In genomic region chr11:61968758-61969390, GRCh38 we compare ENCODE assay signal across 9 cellular contexts. TPM values are rescaled to one million over a fixed set of nuclear protein-coding genes. Genes with fewer than 3 reads are reported as not detected.
DNase-seq lines count a peak whose midpoint lies in the region; ATAC-seq, FAIRE-seq and TF ChIP-seq lines count a peak whose summit lies in the region.
"Had no signal": no experiment of that assay in that cellular context is flagged by ENCODE, and none has a peak within 500 bp of the region (broad histone marks: within the 10 kb centered on the region; RNA-seq: fewer than 3 reads in every experiment).

No MANE protein-coding gene starts in this region.

- H3K9me2 ChIP-seq in OCI-LY1 (ENCODE audit: low read depth, low read length) = no peaks in the 10 kb centered on the region

- no peaks in the 10 kb centered on the region; the same call in 1 of the 2 replicates for H3F3A ChIP-seq in OCI-LY1 (ENCODE audit: insufficient read depth, low read length)

- H3K9ac ChIP-seq in BLaER1 = peak overlapping the region; percentile 92; the same call in 1 of the 2 replicates
- H3K9ac ChIP-seq in OCI-LY1 (ENCODE audit: low read length) = peak overlapping the region; percentile 78; the same call in 1 of the 2 replicates
- peak overlapping the region; percentile 89 for H3K9ac ChIP-seq in endodermal cell (ENCODE audit: extremely low read depth, low read length, poor library complexity, severe bottlenecking)

- H3K4me1 Mint-ChIP-seq in endodermal cell = peaks cover 45% of the 10 kb centered on the region

- no peaks in the 10 kb centered on the region for H3K9me3 ChIP-seq in BLaER1
- H3K9me3 ChIP-seq in OCI-LY1 (ENCODE audit: low read length) = no peaks in the 10 kb centered on the region
- no peaks in the 10 kb centered on the region for H3K9me3 ChIP-seq in endodermal cell (ENCODE audit: control insufficient read depth, low read length)
- no peaks in the 10 kb centered on the region for H3K9me3 ChIP-seq in neuron (ENCODE audit: low read length)

- no peaks in the 10 kb centered on the region for H3K9me3 Mint-ChIP-seq in endodermal cell

- CTCF ChIA-PET in HEK293T (lab: Yijun Ruan, JAX) = interaction anchor here (0.7 kb wide), 1 partner anchor 18 kb away, joined by 4 read pairs; no protein-coding TSS in a partner anchor

- H3K4me1 ChIP-seq in BLaER1 (peaks cover 82% of the 10 kb centered on the region), OCI-LY1 (ENCODE audit: insufficient read depth, low read length, severe bottlenecking) (peaks cover 47% of the 10 kb centered on the region), endodermal cell (ENCODE audit: control insufficient read depth, insufficient read depth, low read length) (peaks cover 18% of the 10 kb centered on the region), neuron (ENCODE audit: insufficient read depth, low read length) (peaks cover 32% of the 10 kb centered on the region)

- H3K27ac Mint-ChIP-seq in endodermal cell = peak overlapping the region; percentile 97

- H3K4me3 Mint-ChIP-seq in endodermal cell = peak overlapping the region; percentile 97

- H3K36me3 ChIP-seq in BLaER1 = peaks cover 16% of the 10 kb centered on the region
- peaks cover 19% of the 10 kb centered on the region for H3K36me3 ChIP-seq in OCI-LY1 (ENCODE audit: insufficient read depth, low read length)
- peaks cover 26% of the 10 kb centered on the region for H3K36me3 ChIP-seq in endodermal cell (ENCODE audit: control insufficient read depth, insufficient read depth, low read length)
- H3K36me3 ChIP-seq in neuron (ENCODE audit: insufficient read depth, low read length) = peaks cover 17% of the 10 kb centered on the region

- H4K20me1 ChIP-seq in BLaER1 (peaks cover 34% of the 10 kb centered on the region), OCI-LY1 (ENCODE audit: insufficient read depth, low read length) (no peaks in the 10 kb centered on the region)

- H3K27me3 ChIP-seq in BLaER1 (no peaks in the 10 kb centered on the region; the same call in 1 of the 2 replicates), OCI-LY1 (ENCODE audit: insufficient read depth, low read length) (no peaks in the 10 kb centered on the region), endodermal cell (ENCODE audit: control insufficient read depth, insufficient read depth, low read length, poor library complexity, severe bottlenecking) (no peaks in the 10 kb centered on the region), neuron (ENCODE audit: insufficient read depth, low read length) (no peaks in the 10 kb centered on the region)

- POLR2A ChIA-PET in HEK293T (lab: Yijun Ruan, JAX) = interaction anchor here (0.6 to 5.4 kb wide), 12 partner anchors 10 to 95 kb away, joined by 3 to 68 read pairs (median 6); partner anchors contain the start of gene BEST1

- peak overlapping the region; percentile 96 for H3K4me2 ChIP-seq in BLaER1
- peak overlapping the region; percentile 94 for H3K4me2 ChIP-seq in OCI-LY1 (ENCODE audit: low read length)

- TF ChIP-seq POLR2A in GM12892 (IDR thresholded peaks at IDR 0.05; ENCODE audit: low read depth, low read length) = no peak

- 88 to 90% methylated on average over 13 to 16 of the region's 16 CpGs for WGBS in endodermal cell (ENCODE audit: insufficient coverage in 1 of 2, insufficient read length in 1 of 2), 2 experiments

- no peaks in the 10 kb centered on the region for H3K27me3 Mint-ChIP-seq in endodermal cell (ENCODE audit: insufficient read depth)

- no peak for FAIRE-seq in GM12892 (lab: Jason Lieb, UNC)

- DNase-seq in endodermal cell (no peak), HEK293T (ENCODE audit: extremely low spot score) (no peak), UCSD-AML1 (lab: John Stamatoyannopoulos, UW; ENCODE audit: unreplicated experiment) (no peak), GM12892 (ENCODE audit: insufficient read length) (no peak)
- DNase-seq: NK-92 treated with Interleukin-12 subunit alpha and Interleukin-12 subunit beta, amount 100 ng/mL, for 24 hours had no signal

- TF ChIP-seq CTCF in OCI-LY1 (IDR thresholded peaks at IDR 0.05; ENCODE audit: low read length) = no peak
- no peak for TF ChIP-seq CTCF in endodermal cell (conservative IDR thresholded peaks at IDR 0.05)

- no peak for ATAC-seq in HG02610 (IDR thresholded peaks at IDR 0.05; ENCODE audit: unreplicated experiment)

- peaks cover 30% of the 10 kb centered on the region for H3K36me3 Mint-ChIP-seq in endodermal cell (ENCODE audit: low read depth)

- H3K27ac ChIP-seq in BLaER1 (peak overlapping the region; percentile 94), OCI-LY1 (ENCODE audit: low read depth, low read length, poor library complexity, severe bottlenecking) (no peak overlapping the region), endodermal cell (ENCODE audit: low read depth, low read length) (no peak overlapping the region)

- peak overlapping the region; percentile 82; the same call in 1 of the 2 replicates for H3K4me3 ChIP-seq in BLaER1
- H3K4me3 ChIP-seq in OCI-LY1 (ENCODE audit: low read depth, low read length, poor library complexity, severe bottlenecking) = peak overlapping the region; percentile 94
- H3K4me3 ChIP-seq in endodermal cell (ENCODE audit: low read length) = peak overlapping the region; percentile 91
- peak overlapping the region; percentile 86 for H3K4me3 ChIP-seq in neuron (ENCODE audit: low read length)

- H2AFZ ChIP-seq in OCI-LY1 (ENCODE audit: low read length) = peak overlapping the region; percentile 59; the same call in 1 of the 2 replicates
- peak overlapping the region; percentile 80 for H2AFZ ChIP-seq in neuron (ENCODE audit: low read depth, low read length)

- H3K79me2 ChIP-seq in OCI-LY1 (ENCODE audit: insufficient read depth, low read length) = peaks cover 10% of the 10 kb centered on the region

TF ChIP-seq in HEK293T, 16 proteins besides CTCF, POLR2A, EP300 and RAD21:
- TF ChIP-seq FOXK2 (IDR thresholded peaks at IDR 0.05) = no peak
- TF ChIP-seq LEF1 (IDR thresholded peaks at IDR 0.05; ENCODE audit: borderline replicate concordance) = no peak
- no peak for TF ChIP-seq FOXM1 (IDR thresholded peaks at IDR 0.05; ENCODE audit: borderline replicate concordance)
- no peak for TF ChIP-seq ELF4 (IDR thresholded peaks at IDR 0.05)
- TF ChIP-seq NFRKB (IDR thresholded peaks at IDR 0.05) = no peak
- TF ChIP-seq ARNT (IDR thresholded peaks at IDR 0.05) = no peak
- no peak for TF ChIP-seq TARDBP (IDR thresholded peaks at IDR 0.05)
- no peak for TF ChIP-seq FOXA1 (IDR thresholded peaks at IDR 0.05)
- TF ChIP-seq L3MBTL2 (conservative IDR thresholded peaks at IDR 0.05) = no peak
- TF ChIP-seq SUZ12 (IDR thresholded peaks at IDR 0.05) = no peak
- TF ChIP-seq PKNOX1 (IDR thresholded peaks at IDR 0.05) = no peak
- TF ChIP-seq SP1 (IDR thresholded peaks at IDR 0.05) = no peak
TF ChIP-seq in HEK293T: peak in this region for 0.

RNA-seq across cellular contexts. Expression of gene FTH1, which starts 1.4 kb away (rescaled TPM):
- total RNA-seq in endodermal cell = 1,000 to 10,000 TPM; 2,226 to 2,809 TPM
- 2,223 TPM for polyA plus RNA-seq in endodermal cell (2013, experiment 1 of 2)
- polyA plus RNA-seq in endodermal cell (2013, experiment 2 of 2) = 2,173 TPM
- 1,700 TPM for polyA plus RNA-seq in GM12892 (2012; ENCODE audit: missing spikeins)

RNA-seq across cellular contexts. Expression of gene BEST1, which starts 18.7 kb away (rescaled TPM):
- total RNA-seq in endodermal cell = under 1 TPM; 0.26 to 0.40 TPM
- polyA plus RNA-seq in endodermal cell (2013, experiment 1 of 2) = 0.82 TPM
- 0.75 TPM for polyA plus RNA-seq in endodermal cell (2013, experiment 2 of 2)
- 1.1 TPM for polyA plus RNA-seq in GM12892 (2012; ENCODE audit: missing spikeins)

RNA-seq across cellular contexts. Expression of gene RAB3IL1, which starts 51.5 kb away (rescaled TPM):
- 10 to 100 TPM in 1 of 2 donors, 1 to 10 TPM in 1; 9.7 to 14.9 TPM for total RNA-seq in endodermal cell
- polyA plus RNA-seq in endodermal cell (2013, experiment 1 of 2) = 8.2 TPM
- 3.6 TPM for polyA plus RNA-seq in endodermal cell (2013, experiment 2 of 2)
- not detected for polyA plus RNA-seq in GM12892 (2012; ENCODE audit: missing spikeins)
